Comparison of ENCODE assay signal across 7 cellular contexts in the genomic region with DNA sequence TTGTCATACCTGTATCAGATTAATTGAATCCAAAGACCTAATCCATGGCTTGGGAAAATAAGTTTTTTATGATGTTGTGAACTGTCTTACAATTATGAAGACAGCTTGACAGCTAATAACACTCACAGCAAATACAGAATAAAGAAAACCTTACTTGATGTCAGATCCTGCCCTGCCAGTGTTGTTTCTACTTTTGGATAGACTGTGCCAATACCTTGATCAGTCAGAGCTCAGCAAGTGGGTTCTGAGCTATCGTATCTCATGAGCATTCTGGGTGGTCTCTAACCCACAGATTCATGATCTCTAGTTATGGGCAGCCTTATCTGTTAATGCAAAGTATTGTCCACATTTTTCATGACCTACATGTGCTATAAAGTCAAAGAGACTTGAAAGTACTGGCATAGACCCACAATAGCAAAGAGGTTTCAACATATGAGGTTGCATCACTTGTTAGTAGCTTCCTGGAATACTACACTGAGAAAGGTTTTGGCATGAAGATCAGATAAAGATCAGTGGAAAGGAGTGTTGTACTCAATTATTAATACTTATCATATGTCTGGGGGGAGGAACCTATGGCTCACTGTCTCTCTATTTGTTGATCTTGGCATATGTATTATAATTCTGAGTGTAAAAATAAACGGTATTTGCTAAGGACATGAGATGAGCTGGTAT.
A peak's percentile ranks its signal among the peaks of the same experiment; 100 is the strongest.
DNase-seq lines count a peak whose midpoint lies in the region; ATAC-seq, FAIRE-seq and TF ChIP-seq lines count a peak whose summit lies in the region.
"Not testable (repeated sequence)": the region's sequence is repeated elsewhere in the genome, so short reads cannot be mapped to it uniquely, and the experiment has no call there.

No MANE protein-coding gene starts in this region.

- DNase-seq in AG10803 (ENCODE audit: low read depth) (peak; percentile 0), amniotic epithelial cell (ENCODE audit: low read depth) (peak; percentile 5), fibroblast of mammary gland (ENCODE audit: low read depth) (peak; percentile 34)
- not testable (repeated sequence) for DNase-seq in HTR-8/SVneo (ENCODE audit: insufficient read length, low spot score); bronchial epithelial cell (ENCODE audit: low read depth); keratinocyte (ENCODE audit: low read depth, low spot score); omental fat pad (ENCODE audit: low spot score)

- H3K79me2 ChIP-seq in keratinocyte (ENCODE audit: control insufficient read depth, insufficient read depth, low read length) = not testable (repeated sequence)

- FAIRE-seq in HTR-8/SVneo (lab: Jason Lieb, UNC) (peak; percentile 57), bronchial epithelial cell (lab: Jason Lieb, UNC) (peak; percentile 84), keratinocyte (lab: Jason Lieb, UNC) (peak; percentile 68)

- H2AFZ ChIP-seq in keratinocyte (ENCODE audit: control insufficient read depth, low read length) = not testable (repeated sequence)

- not testable (repeated sequence) for H3K4me1 ChIP-seq in keratinocyte (ENCODE audit: control insufficient read depth, extremely low read depth, insufficient read depth, low read length)

- H3K27ac ChIP-seq in keratinocyte (ENCODE audit: control insufficient read depth, insufficient read depth, low read length) = not testable (repeated sequence)

- not testable (repeated sequence) for H3K9me1 ChIP-seq in keratinocyte (ENCODE audit: control insufficient read depth, extremely low read depth, insufficient read depth, low read length)

- peak; percentile 78 for ATAC-seq in omental fat pad (ENCODE audit: low FRiP score)

- H3K27me3 ChIP-seq in bronchial epithelial cell (ENCODE audit: control insufficient read depth, insufficient read depth, low read length); keratinocyte (ENCODE audit: control insufficient read depth, extremely low read depth, insufficient read depth, low read length): not testable (repeated sequence)

- not testable (repeated sequence) for H3K9ac ChIP-seq in keratinocyte (ENCODE audit: control insufficient read depth, extremely low read depth, insufficient read depth, low read length)

- H3K4me3 ChIP-seq in AG10803 (ENCODE audit: low read length); bronchial epithelial cell (ENCODE audit: low read depth, low read length); fibroblast of mammary gland (ENCODE audit: control insufficient read depth, low read depth, low read length); keratinocyte (ENCODE audit: control insufficient read depth in 2 of 3, extremely low read depth in 1 of 3, insufficient read depth in 2 of 3, low read depth in 1 of 3, low read length in 3 of 3): not testable (repeated sequence)

- not testable (repeated sequence) for H3K9me3 ChIP-seq in keratinocyte (ENCODE audit: control insufficient read depth, low read depth, low read length)

- dilution Hi-C loops in keratinocyte (cut with MboI; ENCODE audit: extremely low pct_ligation_motif_present, low sequenced_read_pairs) = not testable (repeated sequence)

- H3K36me3 ChIP-seq in bronchial epithelial cell (ENCODE audit: control insufficient read depth, insufficient read depth, low read length); keratinocyte (ENCODE audit: control insufficient read depth in 2 of 2, extremely low read depth in 1 of 2, insufficient read depth in 2 of 2, low read length in 2 of 2): not testable (repeated sequence)

- H3K4me2 ChIP-seq in keratinocyte (ENCODE audit: control insufficient read depth, extremely low read depth, insufficient read depth, low read depth, low read length) = not testable (repeated sequence)

- not testable (repeated sequence) for H4K20me1 ChIP-seq in keratinocyte (ENCODE audit: control insufficient read depth, extremely low read depth, insufficient read depth, low read length)

- TF ChIP-seq CTCF in AG10803 (conservative IDR thresholded peaks at IDR 0.05; ENCODE audit: low read length); bronchial epithelial cell (IDR thresholded peaks at IDR 0.05; ENCODE audit: insufficient read depth, low read length, severe bottlenecking); fibroblast of mammary gland (conservative IDR thresholded peaks at IDR 0.05; ENCODE audit: control insufficient read depth, insufficient read depth, low read depth, low read length); keratinocyte (optimal IDR thresholded peaks at IDR 0.05 in 1 of 3, IDR thresholded peaks at IDR 0.05 in 1 of 3, conservative IDR thresholded peaks at IDR 0.05 in 1 of 3; ENCODE audit: extremely low read depth in 1 of 3, insufficient read depth in 2 of 3, low read length in 3 of 3); omental fat pad (IDR thresholded peaks at IDR 0.05): not testable (repeated sequence)
